ENCODE assay signal across 1 cellular context in the genomic region with DNA sequence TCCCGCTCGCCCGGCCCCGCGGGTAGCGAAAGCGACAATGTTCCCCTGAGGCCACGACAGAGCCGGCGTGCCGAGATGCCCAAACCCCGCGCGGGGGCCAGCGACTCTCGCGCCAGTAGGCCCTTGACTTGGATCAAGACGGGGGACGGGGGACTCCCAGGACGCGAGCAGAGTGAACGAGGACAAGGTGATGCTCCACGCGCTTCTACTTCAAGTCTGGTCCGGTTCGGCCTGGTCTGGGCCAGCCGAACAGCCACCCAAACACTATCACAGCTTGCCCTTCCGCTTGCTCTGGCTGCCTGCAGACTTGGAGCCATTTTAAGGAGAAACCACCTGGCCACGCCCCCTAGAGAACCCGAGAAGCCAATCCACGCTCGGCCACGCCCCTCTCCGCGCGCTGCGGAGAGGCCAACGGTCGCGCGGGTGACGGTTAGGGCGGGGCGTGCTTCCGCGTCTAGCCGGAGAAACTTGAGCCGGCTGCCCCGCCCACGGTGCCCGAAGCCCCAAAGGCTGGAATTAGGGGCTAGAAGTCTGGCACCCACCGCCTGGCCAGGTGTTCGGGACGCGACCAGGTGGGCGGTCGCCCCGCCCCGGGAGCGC.
A peak's percentile ranks its signal among the peaks of the same experiment; 100 is the strongest.
TF ChIP-seq lines count a peak whose summit lies in the region.

No MANE protein-coding gene starts in this region.

TF ChIP-seq in HepG2, 621 proteins besides CTCF, POLR2A, EP300 and RAD21 (continued from another document and continues in another):
- TF ChIP-seq, protein P1, sequence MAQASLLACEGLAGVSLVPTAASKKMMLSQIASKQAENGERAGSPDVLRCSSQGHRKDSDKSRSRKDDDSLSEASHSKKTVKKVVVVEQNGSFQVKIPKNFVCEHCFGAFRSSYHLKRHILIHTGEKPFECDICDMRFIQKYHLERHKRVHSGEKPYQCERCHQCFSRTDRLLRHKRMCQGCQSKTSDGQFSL (CRISPR knock-in tag; IDR thresholded peaks at IDR 0.05) = no peak
- TF ChIP-seq CBX5 (CRISPR knock-in tag; IDR thresholded peaks at IDR 0.05; ENCODE audit: borderline replicate concordance) (peak; percentile 63; the same call in 1 of the 2 replicates), ZNF883 (CRISPR knock-in tag; IDR thresholded peaks at IDR 0.05; ENCODE audit: not compliant biosample characterization) (no peak), ZFP36L2 (CRISPR knock-in tag; IDR thresholded peaks at IDR 0.05) (no peak), ZNF121 (CRISPR knock-in tag; IDR thresholded peaks at IDR 0.05) (no peak), ZNF230 (CRISPR knock-in tag; IDR thresholded peaks at IDR 0.05) (peak; percentile 86), PAX8 (CRISPR knock-in tag; IDR thresholded peaks at IDR 0.05; ENCODE audit: borderline replicate concordance) (0 out of 2 replicates have a peak, but pooled peaks have one; percentile 59), PLRG1 (conservative IDR thresholded peaks at IDR 0.05) (no peak), ZBTB21 (CRISPR knock-in tag; IDR thresholded peaks at IDR 0.05) (0 out of 2 replicates have a peak, but pooled peaks have one; percentile 34), ZNF615 (CRISPR knock-in tag; IDR thresholded peaks at IDR 0.05; ENCODE audit: borderline replicate concordance) (no peak), RAD51 (IDR thresholded peaks at IDR 0.05; ENCODE audit: borderline replicate concordance) (no peak), NR2F1 (CRISPR knock-in tag; IDR thresholded peaks at IDR 0.05) (no peak), PAF1 (CRISPR knock-in tag; IDR thresholded peaks at IDR 0.05) (no peak), NR1H2 (CRISPR knock-in tag; IDR thresholded peaks at IDR 0.05; ENCODE audit: borderline replicate concordance, low read depth) (no peak; the same call in 1 of the 2 replicates), ZSCAN29 (CRISPR knock-in tag; conservative IDR thresholded peaks at IDR 0.05) (peak; percentile 86), SAP130 (CRISPR knock-in tag; IDR thresholded peaks at IDR 0.05; ENCODE audit: low read depth) (peak; percentile 78), ZNF792 (CRISPR knock-in tag; IDR thresholded peaks at IDR 0.05) (peak; percentile 72), POLR2G (IDR thresholded peaks at IDR 0.05; ENCODE audit: low read depth, low read length) (peak; percentile 99), ZNF737 (CRISPR knock-in tag; IDR thresholded peaks at IDR 0.05; ENCODE audit: borderline replicate concordance) (peak; percentile 97; the same call in 1 of the 2 replicates), ZFYVE20 (CRISPR knock-in tag; IDR thresholded peaks at IDR 0.05; ENCODE audit: borderline replicate concordance, low read depth) (peak; percentile 87; the same call in 1 of the 2 replicates), STAT5B (CRISPR knock-in tag; IDR thresholded peaks at IDR 0.05) (0 out of 2 replicates have a peak, but pooled peaks have one; percentile 28), FLYWCH1 (CRISPR knock-in tag; IDR thresholded peaks at IDR 0.05) (0 out of 2 replicates have a peak, but pooled peaks have one; percentile 43), MLLT10 (CRISPR knock-in tag; IDR thresholded peaks at IDR 0.05) (no peak), ISL2 (CRISPR knock-in tag; IDR thresholded peaks at IDR 0.05) (peak; percentile 60; the same call in 1 of the 2 replicates), JUND (CRISPR knock-in tag; IDR thresholded peaks at IDR 0.05) (no peak), CBX1 (IDR thresholded peaks at IDR 0.05; ENCODE audit: low read depth) (peak; percentile 87), CHD2 (IDR thresholded peaks at IDR 0.05; ENCODE audit: low read depth, low read length) (no peak; the same call in 1 of the 2 replicates), SNRNP70 (IDR thresholded peaks at IDR 0.05; ENCODE audit: low read depth, low read length) (no peak), GATAD2A (CRISPR knock-in tag; IDR thresholded peaks at IDR 0.05) (peak; percentile 50; the same call in 1 of the 2 replicates), NFRKB (IDR thresholded peaks at IDR 0.05) (no peak), ZNF460 (CRISPR knock-in tag; IDR thresholded peaks at IDR 0.05; ENCODE audit: borderline replicate concordance) (peak; percentile 31; the same call in 1 of the 2 replicates), ZNF20 (CRISPR knock-in tag; IDR thresholded peaks at IDR 0.05) (no peak), ZNF484 (CRISPR knock-in tag; IDR thresholded peaks at IDR 0.05; ENCODE audit: borderline replicate concordance, low read depth) (no peak)
- TF ChIP-seq, protein P2, sequence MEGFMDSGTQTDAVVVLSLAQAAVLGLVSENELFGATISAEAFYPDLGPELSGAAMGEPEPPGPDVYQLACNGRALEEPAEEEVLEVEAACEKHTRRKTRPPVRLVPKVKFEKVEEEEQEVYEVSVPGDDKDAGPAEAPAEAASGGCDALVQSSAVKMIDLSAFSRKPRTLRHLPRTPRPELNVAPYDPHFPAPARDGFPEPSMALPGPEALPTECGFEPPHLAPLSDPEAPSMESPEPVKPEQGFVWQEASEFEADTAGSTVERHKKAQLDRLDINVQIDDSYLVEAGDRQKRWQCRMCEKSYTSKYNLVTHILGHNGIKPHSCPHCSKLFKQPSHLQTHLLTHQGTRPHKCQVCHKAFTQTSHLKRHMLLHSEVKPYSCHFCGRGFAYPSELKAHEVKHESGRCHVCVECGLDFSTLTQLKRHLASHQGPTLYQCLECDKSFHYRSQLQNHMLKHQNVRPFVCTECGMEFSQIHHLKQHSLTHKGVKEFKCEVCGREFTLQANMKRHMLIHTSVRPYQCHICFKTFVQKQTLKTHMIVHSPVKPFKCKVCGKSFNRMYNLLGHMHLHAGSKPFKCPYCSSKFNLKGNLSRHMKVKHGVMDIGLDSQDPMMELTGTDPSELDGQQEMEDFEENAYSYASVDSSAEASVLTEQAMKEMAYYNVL (CRISPR knock-in tag; IDR thresholded peaks at IDR 0.05; ENCODE audit: borderline replicate concordance) = no peak
- TF ChIP-seq, protein P3, sequence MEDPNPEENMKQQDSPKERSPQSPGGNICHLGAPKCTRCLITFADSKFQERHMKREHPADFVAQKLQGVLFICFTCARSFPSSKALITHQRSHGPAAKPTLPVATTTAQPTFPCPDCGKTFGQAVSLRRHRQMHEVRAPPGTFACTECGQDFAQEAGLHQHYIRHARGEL (CRISPR knock-in tag; IDR thresholded peaks at IDR 0.05) = no peak
- TF ChIP-seq, protein P4, sequence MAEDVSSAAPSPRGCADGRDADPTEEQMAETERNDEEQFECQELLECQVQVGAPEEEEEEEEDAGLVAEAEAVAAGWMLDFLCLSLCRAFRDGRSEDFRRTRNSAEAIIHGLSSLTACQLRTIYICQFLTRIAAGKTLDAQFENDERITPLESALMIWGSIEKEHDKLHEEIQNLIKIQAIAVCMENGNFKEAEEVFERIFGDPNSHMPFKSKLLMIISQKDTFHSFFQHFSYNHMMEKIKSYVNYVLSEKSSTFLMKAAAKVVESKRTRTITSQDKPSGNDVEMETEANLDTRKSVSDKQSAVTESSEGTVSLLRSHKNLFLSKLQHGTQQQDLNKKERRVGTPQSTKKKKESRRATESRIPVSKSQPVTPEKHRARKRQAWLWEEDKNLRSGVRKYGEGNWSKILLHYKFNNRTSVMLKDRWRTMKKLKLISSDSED (CRISPR knock-in tag; IDR thresholded peaks at IDR 0.05) = no peak
- TF ChIP-seq, protein P5, sequence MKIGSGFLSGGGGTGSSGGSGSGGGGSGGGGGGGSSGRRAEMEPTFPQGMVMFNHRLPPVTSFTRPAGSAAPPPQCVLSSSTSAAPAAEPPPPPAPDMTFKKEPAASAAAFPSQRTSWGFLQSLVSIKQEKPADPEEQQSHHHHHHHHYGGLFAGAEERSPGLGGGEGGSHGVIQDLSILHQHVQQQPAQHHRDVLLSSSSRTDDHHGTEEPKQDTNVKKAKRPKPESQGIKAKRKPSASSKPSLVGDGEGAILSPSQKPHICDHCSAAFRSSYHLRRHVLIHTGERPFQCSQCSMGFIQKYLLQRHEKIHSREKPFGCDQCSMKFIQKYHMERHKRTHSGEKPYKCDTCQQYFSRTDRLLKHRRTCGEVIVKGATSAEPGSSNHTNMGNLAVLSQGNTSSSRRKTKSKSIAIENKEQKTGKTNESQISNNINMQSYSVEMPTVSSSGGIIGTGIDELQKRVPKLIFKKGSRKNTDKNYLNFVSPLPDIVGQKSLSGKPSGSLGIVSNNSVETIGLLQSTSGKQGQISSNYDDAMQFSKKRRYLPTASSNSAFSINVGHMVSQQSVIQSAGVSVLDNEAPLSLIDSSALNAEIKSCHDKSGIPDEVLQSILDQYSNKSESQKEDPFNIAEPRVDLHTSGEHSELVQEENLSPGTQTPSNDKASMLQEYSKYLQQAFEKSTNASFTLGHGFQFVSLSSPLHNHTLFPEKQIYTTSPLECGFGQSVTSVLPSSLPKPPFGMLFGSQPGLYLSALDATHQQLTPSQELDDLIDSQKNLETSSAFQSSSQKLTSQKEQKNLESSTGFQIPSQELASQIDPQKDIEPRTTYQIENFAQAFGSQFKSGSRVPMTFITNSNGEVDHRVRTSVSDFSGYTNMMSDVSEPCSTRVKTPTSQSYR (CRISPR knock-in tag; IDR thresholded peaks at IDR 0.05; ENCODE audit: borderline replicate concordance) = 0 out of 2 replicates have a peak, but pooled peaks have one; percentile 16
- TF ChIP-seq, protein P6, sequence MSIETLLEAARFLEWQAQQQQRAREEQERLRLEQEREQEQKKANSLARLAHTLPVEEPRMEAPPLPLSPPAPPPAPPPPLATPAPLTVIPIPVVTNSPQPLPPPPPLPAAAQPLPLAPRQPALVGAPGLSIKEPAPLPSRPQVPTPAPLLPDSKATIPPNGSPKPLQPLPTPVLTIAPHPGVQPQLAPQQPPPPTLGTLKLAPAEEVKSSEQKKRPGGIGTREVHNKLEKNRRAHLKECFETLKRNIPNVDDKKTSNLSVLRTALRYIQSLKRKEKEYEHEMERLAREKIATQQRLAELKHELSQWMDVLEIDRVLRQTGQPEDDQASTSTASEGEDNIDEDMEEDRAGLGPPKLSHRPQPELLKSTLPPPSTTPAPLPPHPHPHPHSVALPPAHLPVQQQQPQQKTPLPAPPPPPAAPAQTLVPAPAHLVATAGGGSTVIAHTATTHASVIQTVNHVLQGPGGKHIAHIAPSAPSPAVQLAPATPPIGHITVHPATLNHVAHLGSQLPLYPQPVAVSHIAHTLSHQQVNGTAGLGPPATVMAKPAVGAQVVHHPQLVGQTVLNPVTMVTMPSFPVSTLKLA (IDR thresholded peaks at IDR 0.05) = peak; percentile 56
- TF ChIP-seq, protein P7, sequence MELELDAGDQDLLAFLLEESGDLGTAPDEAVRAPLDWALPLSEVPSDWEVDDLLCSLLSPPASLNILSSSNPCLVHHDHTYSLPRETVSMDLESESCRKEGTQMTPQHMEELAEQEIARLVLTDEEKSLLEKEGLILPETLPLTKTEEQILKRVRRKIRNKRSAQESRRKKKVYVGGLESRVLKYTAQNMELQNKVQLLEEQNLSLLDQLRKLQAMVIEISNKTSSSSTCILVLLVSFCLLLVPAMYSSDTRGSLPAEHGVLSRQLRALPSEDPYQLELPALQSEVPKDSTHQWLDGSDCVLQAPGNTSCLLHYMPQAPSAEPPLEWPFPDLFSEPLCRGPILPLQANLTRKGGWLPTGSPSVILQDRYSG (CRISPR knock-in tag; IDR thresholded peaks at IDR 0.05) = 0 out of 2 replicates have a peak, but pooled peaks have one; percentile 93
- TF ChIP-seq, protein P8, sequence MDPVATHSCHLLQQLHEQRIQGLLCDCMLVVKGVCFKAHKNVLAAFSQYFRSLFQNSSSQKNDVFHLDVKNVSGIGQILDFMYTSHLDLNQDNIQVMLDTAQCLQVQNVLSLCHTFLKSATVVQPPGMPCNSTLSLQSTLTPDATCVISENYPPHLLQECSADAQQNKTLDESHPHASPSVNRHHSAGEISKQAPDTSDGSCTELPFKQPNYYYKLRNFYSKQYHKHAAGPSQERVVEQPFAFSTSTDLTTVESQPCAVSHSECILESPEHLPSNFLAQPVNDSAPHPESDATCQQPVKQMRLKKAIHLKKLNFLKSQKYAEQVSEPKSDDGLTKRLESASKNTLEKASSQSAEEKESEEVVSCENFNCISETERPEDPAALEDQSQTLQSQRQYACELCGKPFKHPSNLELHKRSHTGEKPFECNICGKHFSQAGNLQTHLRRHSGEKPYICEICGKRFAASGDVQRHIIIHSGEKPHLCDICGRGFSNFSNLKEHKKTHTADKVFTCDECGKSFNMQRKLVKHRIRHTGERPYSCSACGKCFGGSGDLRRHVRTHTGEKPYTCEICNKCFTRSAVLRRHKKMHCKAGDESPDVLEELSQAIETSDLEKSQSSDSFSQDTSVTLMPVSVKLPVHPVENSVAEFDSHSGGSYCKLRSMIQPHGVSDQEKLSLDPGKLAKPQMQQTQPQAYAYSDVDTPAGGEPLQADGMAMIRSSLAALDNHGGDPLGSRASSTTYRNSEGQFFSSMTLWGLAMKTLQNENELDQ (CRISPR knock-in tag; IDR thresholded peaks at IDR 0.05; ENCODE audit: borderline replicate concordance) = 0 out of 2 replicates have a peak, but pooled peaks have one; percentile 36
- TF ChIP-seq, protein P9, sequence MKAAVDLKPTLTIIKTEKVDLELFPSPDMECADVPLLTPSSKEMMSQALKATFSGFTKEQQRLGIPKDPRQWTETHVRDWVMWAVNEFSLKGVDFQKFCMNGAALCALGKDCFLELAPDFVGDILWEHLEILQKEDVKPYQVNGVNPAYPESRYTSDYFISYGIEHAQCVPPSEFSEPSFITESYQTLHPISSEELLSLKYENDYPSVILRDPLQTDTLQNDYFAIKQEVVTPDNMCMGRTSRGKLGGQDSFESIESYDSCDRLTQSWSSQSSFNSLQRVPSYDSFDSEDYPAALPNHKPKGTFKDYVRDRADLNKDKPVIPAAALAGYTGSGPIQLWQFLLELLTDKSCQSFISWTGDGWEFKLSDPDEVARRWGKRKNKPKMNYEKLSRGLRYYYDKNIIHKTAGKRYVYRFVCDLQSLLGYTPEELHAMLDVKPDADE (CRISPR knock-in tag; IDR thresholded peaks at IDR 0.05) = no peak
- TF ChIP-seq, protein P10, sequence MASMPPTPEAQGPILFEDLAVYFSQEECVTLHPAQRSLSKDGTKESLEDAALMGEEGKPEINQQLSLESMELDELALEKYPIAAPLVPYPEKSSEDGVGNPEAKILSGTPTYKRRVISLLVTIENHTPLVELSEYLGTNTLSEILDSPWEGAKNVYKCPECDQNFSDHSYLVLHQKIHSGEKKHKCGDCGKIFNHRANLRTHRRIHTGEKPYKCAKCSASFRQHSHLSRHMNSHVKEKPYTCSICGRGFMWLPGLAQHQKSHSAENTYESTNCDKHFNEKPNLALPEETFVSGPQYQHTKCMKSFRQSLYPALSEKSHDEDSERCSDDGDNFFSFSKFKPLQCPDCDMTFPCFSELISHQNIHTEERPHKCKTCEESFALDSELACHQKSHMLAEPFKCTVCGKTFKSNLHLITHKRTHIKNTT (CRISPR knock-in tag; IDR thresholded peaks at IDR 0.05) = no peak
